In genomic region chr12:93972411-93973208, GRCh38 we compare ENCODE assay signal across 15 cellular contexts.
DNase-seq lines count a peak whose midpoint lies in the region; ATAC-seq and TF ChIP-seq lines count a peak whose summit lies in the region.
"Had no signal": no experiment of that assay in that cellular context is flagged by ENCODE, and none has a peak within 500 bp of the region (broad histone marks: within the 10 kb centered on the region; RNA-seq: fewer than 3 reads in every experiment).

No MANE protein-coding gene starts in this region.

- H3K27me3 ChIP-seq in brain microvascular endothelial cell (replicated peaks), result no peaks in the 10 kb centered on the region
- H3K27me3 ChIP-seq in lower lobe of right lung (ENCODE audit: low read depth), result no peaks in the 10 kb centered on the region
- H3K27me3 ChIP-seq in thoracic aorta (replicated peaks; ENCODE audit: insufficient read depth), result no peaks in the 10 kb centered on the region
- no peaks in the 10 kb centered on the region for H3K27me3 ChIP-seq in esophagus squamous epithelium
- H3K27me3 ChIP-seq: transverse colon had no signal

- H3K36me3 ChIP-seq in brain microvascular endothelial cell (replicated peaks), result no peaks in the 10 kb centered on the region
- H3K36me3 ChIP-seq in lower lobe of right lung, result no peaks in the 10 kb centered on the region
- no peaks in the 10 kb centered on the region for H3K36me3 ChIP-seq in thoracic aorta
- no peaks in the 10 kb centered on the region for H3K36me3 ChIP-seq in esophagus squamous epithelium
- H3K36me3 ChIP-seq: transverse colon had no signal

- no peak for TF ChIP-seq POLR2A in esophagus squamous epithelium (IDR thresholded peaks at IDR 0.05)

- in situ Hi-C loops in brain microvascular endothelial cell (cut with HindIII; ENCODE audit: low pct_ligation_motif_present, low sequenced_read_pairs), result no loop called here

- intact Hi-C loops in lower lobe of right lung (cut with DNase I), result no loop called here
- intact Hi-C loops in esophagus squamous epithelium (cut with DNase I), result loop anchor here (10.0 kb wide), 1 partner anchor 408 kb away; no protein-coding TSS in a partner anchor

- peak overlapping the region; percentile 85 for H3K27ac Mint-ChIP-seq in HFFc6
- H3K27ac Mint-ChIP-seq: CD4-positive, alpha-beta memory T cell; immature natural killer cell had no signal

- ATAC-seq in lower lobe of right lung, result peak; percentile 34 to 64
- no peak for ATAC-seq in thoracic aorta (ENCODE audit: insufficient number of reproducible peaks, low FRiP score, low read depth)
- ATAC-seq: activated T-cell treated with anti-CD3 and anti-CD28 coated beads, Interleukin-2, amount 50 U/mL, for 4 hours; mucosa of descending colon had no signal

- H3K27ac ChIP-seq in brain microvascular endothelial cell, result no peak overlapping the region
- H3K27ac ChIP-seq in lower lobe of right lung, result no peak overlapping the region
- peak overlapping the region; percentile 74 to 83 for H3K27ac ChIP-seq in thoracic aorta
- H3K27ac ChIP-seq in esophagus squamous epithelium, result no peak overlapping the region
- H3K27ac ChIP-seq: HL-60, transverse colon had no signal

- H3K4me3 ChIP-seq in brain microvascular endothelial cell (ENCODE audit: low read depth, low read length) (no peak overlapping the region), lower lobe of right lung (no peak overlapping the region), thoracic aorta (peak overlapping the region; percentile 50), esophagus squamous epithelium (no peak overlapping the region)
- H3K4me3 ChIP-seq: mucosa of descending colon, transverse colon had no signal

- no peaks in the 10 kb centered on the region for H3K9me3 ChIP-seq in lower lobe of right lung
- H3K9me3 ChIP-seq in thoracic aorta, result no peaks in the 10 kb centered on the region
- H3K9me3 ChIP-seq in esophagus squamous epithelium, result no peaks in the 10 kb centered on the region
- H3K9me3 ChIP-seq: mucosa of descending colon, transverse colon had no signal

- no peak for TF ChIP-seq CTCF in HFFc6 (IDR thresholded peaks at IDR 0.05)
- no peak for TF ChIP-seq CTCF in brain microvascular endothelial cell (IDR thresholded peaks at IDR 0.05; ENCODE audit: low read depth, low read length, missing control alignments)
- no peak for TF ChIP-seq CTCF in lower lobe of right lung (IDR thresholded peaks at IDR 0.05)
- TF ChIP-seq CTCF in thoracic aorta (IDR thresholded peaks at IDR 0.05), result no peak
- no peak for TF ChIP-seq CTCF in esophagus squamous epithelium (IDR thresholded peaks at IDR 0.05)

- H3K4me1 ChIP-seq in lower lobe of right lung (no peaks in the 10 kb centered on the region), thoracic aorta (ENCODE audit: control insufficient read depth in 1 of 2, low read depth in 2 of 2) (peaks cover 0 to 24% of the 10 kb centered on the region in 2 donors), esophagus squamous epithelium (peaks cover 0 to 16% (median 0%) of the 10 kb centered on the region in 3 donors)
- H3K4me1 ChIP-seq: transverse colon had no signal

- peaks cover 51% of the 10 kb centered on the region for H3K4me1 Mint-ChIP-seq in HFFc6 (ENCODE audit: low read depth)

- peaks cover 18% of the 10 kb centered on the region for H3K36me3 Mint-ChIP-seq in HFFc6 (ENCODE audit: low read depth)
- H3K36me3 Mint-ChIP-seq: CD4-positive, alpha-beta memory T cell; immature natural killer cell had no signal

- H3K9me3 Mint-ChIP-seq in HFFc6, result peaks cover 20% of the 10 kb centered on the region
- H3K9me3 Mint-ChIP-seq: activated T-cell treated with anti-CD3 and anti-CD28 coated beads, Interleukin-2, amount 50 U/mL, for 4 hours; CD4-positive, alpha-beta memory T cell; immature natural killer cell had no signal

- H3K27me3 Mint-ChIP-seq in HFFc6 (ENCODE audit: insufficient read depth), result no peaks in the 10 kb centered on the region; the same call in 1 of the 2 replicates

- DNase-seq in HFFc6 (peak; percentile 70), brain microvascular endothelial cell (peak; percentile 52), lower lobe of right lung (no peak), thoracic aorta (ENCODE audit: low spot score) (no peak), NCI-H2081 treated with DMSO at 0.1 percent for 48 hours (lab: John Stamatoyannopoulos, UW) (no peak), esophagus squamous epithelium (lab: John Stamatoyannopoulos, UW) (no peak), globus pallidus (ENCODE audit: low spot score) (no peak)
- DNase-seq: activated T-cell treated with anti-CD3 and anti-CD28 coated beads, Interleukin-2, amount 50 U/mL, for 4 hours; CD4-positive, alpha-beta memory T cell; dermis blood vessel endothelial cell; immature natural killer cell; mucosa of descending colon; NCI-H82; transverse colon had no signal

- WGBS in esophagus squamous epithelium, 2 donors, result 56 to 76% methylated on average over 8 of the region's 8 CpGs

- peak overlapping the region; percentile 46 for H3K4me3 Mint-ChIP-seq in HFFc6
- H3K4me3 Mint-ChIP-seq: activated T-cell treated with anti-CD3 and anti-CD28 coated beads, Interleukin-2, amount 50 U/mL, for 4 hours; CD4-positive, alpha-beta memory T cell; immature natural killer cell had no signal

Comparison
In these comparisons a context has a peak if more than half of its experiments do, and no peak if none do; other contexts are left out.
1. DNase-seq: peak in HFFc6 (single experiment) and brain microvascular endothelial cell (single experiment); none in lower lobe of right lung (single experiment), thoracic aorta (single experiment), NCI-H2081 treated with DMSO at 0.1 percent for 48 hours (single experiment), esophagus squamous epithelium (single experiment) and globus pallidus (single experiment).
2. H3K27ac ChIP-seq: peak in thoracic aorta (2 of 2); none in brain microvascular endothelial cell (single experiment), lower lobe of right lung (single experiment) and esophagus squamous epithelium (0 of 4).